In the genomic region with DNA sequence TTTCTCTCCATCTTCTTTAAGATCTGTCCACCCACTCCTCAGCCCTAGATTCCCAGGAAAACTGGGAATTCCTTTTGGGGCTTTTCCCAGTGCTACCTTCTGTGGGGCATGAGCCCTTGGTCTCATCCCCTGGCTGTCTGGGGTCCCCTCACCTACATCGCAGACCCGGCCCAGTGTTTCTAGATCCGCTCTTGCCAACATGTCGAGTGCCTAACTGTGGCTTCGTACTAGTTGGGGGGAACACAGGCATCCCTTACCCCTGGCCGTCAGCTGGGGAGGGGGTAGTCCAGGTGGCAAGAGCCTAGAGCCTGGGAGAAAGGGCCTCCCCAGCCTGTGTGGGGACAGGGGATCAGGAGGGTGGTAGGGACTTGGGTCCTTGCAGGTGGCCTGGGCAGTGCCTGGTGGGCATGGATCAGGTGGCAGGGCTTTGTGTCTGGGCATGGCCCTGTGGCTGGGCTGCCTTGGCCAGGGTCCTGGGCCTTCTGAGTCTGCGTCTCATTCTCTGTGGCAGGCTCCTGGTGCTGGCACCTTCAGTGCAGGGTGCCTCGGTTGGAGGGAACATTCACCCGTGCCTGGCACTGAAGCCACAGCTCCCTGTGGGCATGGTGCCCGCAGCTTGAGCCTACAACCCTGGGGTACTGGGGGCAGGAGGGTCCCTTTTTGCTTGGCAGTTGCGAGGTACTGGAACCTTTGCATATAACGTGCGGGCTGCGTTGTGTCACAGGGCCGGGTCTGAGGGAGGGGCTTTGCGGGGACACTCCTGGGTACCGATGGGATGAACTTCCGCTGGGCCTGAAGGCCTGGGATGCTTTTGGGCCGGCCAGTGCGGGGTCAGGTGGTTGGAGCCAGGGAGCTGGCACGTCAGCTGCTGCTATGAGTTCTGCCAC, we compare ENCODE assay signal across 29 cellular contexts. TPM values are rescaled to one million over a fixed set of nuclear protein-coding genes. Genes with fewer than 3 reads are reported as not detected.
DNase-seq lines count a peak whose midpoint lies in the region; ATAC-seq lines count a peak whose summit lies in the region.
"Had no signal": no experiment of that assay in that cellular context is flagged by ENCODE, and none has a peak within 500 bp of the region (broad histone marks: within the 10 kb centered on the region; RNA-seq: fewer than 3 reads in every experiment).

No MANE protein-coding gene starts in this region.

- no peak overlapping the region for H3K4me3 Mint-ChIP-seq in activated CD4-positive, alpha-beta T cell treated with anti-CD3 and anti-CD28 coated beads, Interleukin-2, amount 10 ng/mL, durations not matched to agents 7 days and 5 days
- peak overlapping the region in 1 of 4 donors; percentile 10 for H3K4me3 Mint-ChIP-seq in CD4-positive, CD25-positive, alpha-beta regulatory T cell
- H3K4me3 Mint-ChIP-seq in naive thymus-derived CD8-positive, alpha-beta T cell = peak overlapping the region in 9 of 10 donors; percentile 36 to 97 (median 63)
- H3K4me3 Mint-ChIP-seq in immature natural killer cell = no peak overlapping the region

- peaks cover 26% of the 10 kb centered on the region for H3K4me1 Mint-ChIP-seq in activated CD4-positive, alpha-beta T cell treated with anti-CD3 and anti-CD28 coated beads, Interleukin-2, amount 10 ng/mL, durations not matched to agents 7 days and 5 days
- H3K4me1 Mint-ChIP-seq in CD4-positive, CD25-positive, alpha-beta regulatory T cell = peaks cover 0 to 33% (median 10%) of the 10 kb centered on the region in 4 donors
- H3K4me1 Mint-ChIP-seq in naive thymus-derived CD8-positive, alpha-beta T cell = peaks cover 17 to 40% (median 33%) of the 10 kb centered on the region in 4 donors
- peaks cover 6 to 14% of the 10 kb centered on the region in 2 donors for H3K4me1 Mint-ChIP-seq in immature natural killer cell

- peaks cover 5% of the 10 kb centered on the region for H3K36me3 Mint-ChIP-seq in activated CD4-positive, alpha-beta T cell treated with anti-CD3 and anti-CD28 coated beads, Interleukin-2, amount 10 ng/mL, durations not matched to agents 7 days and 5 days (ENCODE audit: low read depth)
- H3K36me3 Mint-ChIP-seq in CD4-positive, CD25-positive, alpha-beta regulatory T cell = peaks cover 4% of the 10 kb centered on the region
- peaks cover 0 to 7% (median 6%) of the 10 kb centered on the region in 3 donors for H3K36me3 Mint-ChIP-seq in naive thymus-derived CD8-positive, alpha-beta T cell
- H3K36me3 Mint-ChIP-seq in immature natural killer cell = no peaks in the 10 kb centered on the region

- ATAC-seq in CD4-positive, CD25-positive, alpha-beta regulatory T cell (ENCODE audit: low read depth in 2 of 2) = no peak
- ATAC-seq in left ventricle myocardium superior (peak; percentile 58), HG03025 (IDR thresholded peaks at IDR 0.05; ENCODE audit: low FRiP score, unreplicated experiment) (no peak)
- ATAC-seq in naive thymus-derived CD8-positive, alpha-beta T cell = no peak

- H3K9me3 Mint-ChIP-seq in activated CD4-positive, alpha-beta T cell treated with anti-CD3 and anti-CD28 coated beads, Interleukin-2, amount 10 ng/mL, durations not matched to agents 7 days and 5 days = no peaks in the 10 kb centered on the region
- no peaks in the 10 kb centered on the region for H3K9me3 Mint-ChIP-seq in CD4-positive, CD25-positive, alpha-beta regulatory T cell
- H3K9me3 Mint-ChIP-seq in naive thymus-derived CD8-positive, alpha-beta T cell = no peaks in the 10 kb centered on the region
- no peaks in the 10 kb centered on the region for H3K9me3 Mint-ChIP-seq in immature natural killer cell

- H3K9me3 ChIP-seq in CD4-positive, CD25-positive, alpha-beta regulatory T cell (ENCODE audit: control insufficient read depth in 2 of 2, low read length in 2 of 2) = no peaks in the 10 kb centered on the region
- H3K9me3 ChIP-seq: BE2C, breast epithelium had no signal

- H3K27me3 ChIP-seq in CD4-positive, CD25-positive, alpha-beta regulatory T cell (ENCODE audit: control insufficient read depth, insufficient read depth, low read length) = no peaks in the 10 kb centered on the region
- H3K27me3 ChIP-seq: breast epithelium had no signal

- no peak for DNase-seq in activated CD4-positive, alpha-beta T cell treated with anti-CD3 and anti-CD28 coated beads, Interleukin-2, amount 10 ng/mL, durations not matched to agents 7 days and 5 days
- no peak for DNase-seq in activated CD4-positive, alpha-beta T cell treated with anti-CD3 and anti-CD28 coated beads for 48 hours
- DNase-seq in CD4-positive, CD25-positive, alpha-beta regulatory T cell = no peak
- DNase-seq in left ventricle myocardium superior = peak; percentile 62
- peak in 1 of 10 donors; percentile 61 for DNase-seq in naive thymus-derived CD8-positive, alpha-beta T cell
- DNase-seq in immature natural killer cell = no peak
- no peak for DNase-seq in stimulated activated CD4-positive, alpha-beta T cell treated with anti-CD3 and anti-CD28 coated beads, Interleukin-12 subunit alpha, Interleukin-12 subunit beta, amount 100 ng/mL, for 4 hours
- DNase-seq: activated CD4-positive, alpha-beta T cell treated with anti-CD3 and anti-CD28 coated beads, Interleukin-2, amount 50 U/mL, for 48 hours; activated gamma-delta T cell; amniotic stem cell; BE2C; COR-L47; DMS53; effector CD8-positive, alpha-beta T cell; H7; NCI-H1048; NCI-H1694; nucleus accumbens; T1000; trophoblast cell; WERI-Rb-1 had no signal

- H3K4me1 ChIP-seq in CD4-positive, CD25-positive, alpha-beta regulatory T cell (ENCODE audit: control insufficient read depth, insufficient read depth, low read length, poor library complexity, severe bottlenecking) = peaks cover 36% of the 10 kb centered on the region
- H3K4me1 ChIP-seq: BE2C, breast epithelium had no signal

- CTCF ChIA-PET in activated CD4-positive, alpha-beta T cell treated with anti-CD3 and anti-CD28 coated beads, Interleukin-2, amount 10 ng/mL, durations not matched to agents 7 days and 5 days (lab: Charles Lee) = no interaction called here

- H3K27ac ChIP-seq in CD4-positive, CD25-positive, alpha-beta regulatory T cell (ENCODE audit: insufficient read depth, low read length, poor library complexity, severe bottlenecking) = no peak overlapping the region
- H3K27ac ChIP-seq: WERI-Rb-1 had no signal

- no peak overlapping the region for H3K4me3 ChIP-seq in CD4-positive, CD25-positive, alpha-beta regulatory T cell (ENCODE audit: low read depth, low read length)
- H3K4me3 ChIP-seq: breast epithelium, smooth muscle cell had no signal

- POLR2A ChIA-PET in activated CD4-positive, alpha-beta T cell treated with anti-CD3 and anti-CD28 coated beads, Interleukin-2, amount 10 ng/mL, durations not matched to agents 7 days and 5 days (lab: Charles Lee) = no interaction called here
- POLR2A ChIA-PET in naive thymus-derived CD8-positive, alpha-beta T cell (lab: Charles Lee) = interaction anchor here (6.5 kb wide), 1 partner anchor 16 kb away, joined by 76 read pairs; no protein-coding TSS in a partner anchor

- no peaks in the 10 kb centered on the region for H3K27me3 Mint-ChIP-seq in activated CD4-positive, alpha-beta T cell treated with anti-CD3 and anti-CD28 coated beads, Interleukin-2, amount 10 ng/mL, durations not matched to agents 7 days and 5 days
- H3K27me3 Mint-ChIP-seq in CD4-positive, CD25-positive, alpha-beta regulatory T cell = no peaks in the 10 kb centered on the region
- H3K27me3 Mint-ChIP-seq in naive thymus-derived CD8-positive, alpha-beta T cell = no peaks in the 10 kb centered on the region
- H3K27me3 Mint-ChIP-seq in immature natural killer cell (ENCODE audit: low read depth in 3 of 3) = peaks cover 7 to 14% (median 8%) of the 10 kb centered on the region in 3 donors

- intact Hi-C loops in left ventricle myocardium superior (cut with micrococcal nuclease) = no loop called here

- H3K27ac Mint-ChIP-seq in activated CD4-positive, alpha-beta T cell treated with anti-CD3 and anti-CD28 coated beads, Interleukin-2, amount 10 ng/mL, durations not matched to agents 7 days and 5 days = peak overlapping the region; percentile 71
- peak overlapping the region in 2 of 3 donors; percentile 46 to 60 for H3K27ac Mint-ChIP-seq in CD4-positive, CD25-positive, alpha-beta regulatory T cell
- H3K27ac Mint-ChIP-seq in naive thymus-derived CD8-positive, alpha-beta T cell = peak overlapping the region in 6 of 10 donors; percentile 18 to 82 (median 70)
- no peak overlapping the region for H3K27ac Mint-ChIP-seq in immature natural killer cell

- H3K36me3 ChIP-seq in CD4-positive, CD25-positive, alpha-beta regulatory T cell (ENCODE audit: control insufficient read depth, insufficient read depth, low read length) = no peaks in the 10 kb centered on the region
- H3K36me3 ChIP-seq: BE2C, breast epithelium, WERI-Rb-1 had no signal

RNA-seq across cellular contexts. Expression of a gene that starts 4.1 kb away (rescaled TPM):
- 10 to 100 TPM; 20.4 to 24.3 TPM for total RNA-seq in activated CD4-positive, alpha-beta T cell treated with anti-CD3 and anti-CD28 coated beads, Interleukin-2, amount 10 ng/mL, durations not matched to agents 7 days and 5 days
- total RNA-seq in CD4-positive, CD25-positive, alpha-beta regulatory T cell = 13.4 TPM
- polyA plus RNA-seq in CD4-positive, CD25-positive, alpha-beta regulatory T cell = 1 to 10 TPM; 5.5 to 7.9 (median 6.4) TPM
- total RNA-seq in left ventricle myocardium superior = 49.7 TPM
- 10 to 100 TPM; 23.5 to 25.1 TPM for total RNA-seq in naive thymus-derived CD8-positive, alpha-beta T cell
- polyA plus RNA-seq in naive thymus-derived CD8-positive, alpha-beta T cell = 10 to 100 TPM in 2 of 3 donors, 1 to 10 TPM in 1; 8.7 to 22.9 (median 10.4) TPM
- 1 to 10 TPM in 1 of 3 donors, under 1 TPM in 2; 0.13 to 1.1 (median 0.73) TPM for polyA plus RNA-seq in immature natural killer cell
- total RNA-seq: lung microvascular endothelial cell, NCI-H460 had no signal

RNA-seq across cellular contexts. Expression of a gene that starts 4.6 kb away (rescaled TPM):
- under 1 TPM in 1 of 2 experiments, not detected in 1; 0.07 TPM for total RNA-seq in activated CD4-positive, alpha-beta T cell treated with anti-CD3 and anti-CD28 coated beads, Interleukin-2, amount 10 ng/mL, durations not matched to agents 7 days and 5 days
- total RNA-seq in CD4-positive, CD25-positive, alpha-beta regulatory T cell = 0.17 TPM
- not detected for polyA plus RNA-seq in CD4-positive, CD25-positive, alpha-beta regulatory T cell
- not detected for total RNA-seq in left ventricle myocardium superior
- under 1 TPM; 0.60 to 0.69 TPM for total RNA-seq in naive thymus-derived CD8-positive, alpha-beta T cell
- not detected for polyA plus RNA-seq in naive thymus-derived CD8-positive, alpha-beta T cell
- not detected for polyA plus RNA-seq in immature natural killer cell
- total RNA-seq: breast epithelium, epithelial cell of proximal tubule, H7, kidney epithelial cell, lung microvascular endothelial cell, NCI-H460, pulmonary artery endothelial cell, smooth muscle cell had no signal
- polyA plus RNA-seq: smooth muscle cell had no signal

RNA-seq across cellular contexts. Expression of a gene that starts 48.4 kb away (rescaled TPM):
- total RNA-seq in activated CD4-positive, alpha-beta T cell treated with anti-CD3 and anti-CD28 coated beads, Interleukin-2, amount 10 ng/mL, durations not matched to agents 7 days and 5 days = 10 to 100 TPM; 31.1 to 47.5 TPM
- total RNA-seq in CD4-positive, CD25-positive, alpha-beta regulatory T cell = 59.6 TPM
- polyA plus RNA-seq in CD4-positive, CD25-positive, alpha-beta regulatory T cell = 10 to 100 TPM; 68.5 to 97.4 (median 76.9) TPM
- 34.8 TPM for total RNA-seq in left ventricle myocardium superior
- total RNA-seq in naive thymus-derived CD8-positive, alpha-beta T cell = 10 to 100 TPM; 56.6 to 65.6 TPM
- polyA plus RNA-seq in naive thymus-derived CD8-positive, alpha-beta T cell = 10 to 100 TPM; 49.0 to 68.3 (median 54.7) TPM
- polyA plus RNA-seq in immature natural killer cell = 100 to 1,000 TPM in 2 of 3 donors, 10 to 100 TPM in 1; 87.7 to 111 (median 108) TPM

Comparison
In these comparisons a context has a peak if more than half of its experiments do, and no peak if none do; other contexts are left out.
1. H3K27ac Mint-ChIP-seq: peak in activated CD4-positive, alpha-beta T cell treated with anti-CD3 and anti-CD28 coated beads, Interleukin-2, amount 10 ng/mL, durations not matched to agents 7 days and 5 days (single experiment), CD4-positive, CD25-positive, alpha-beta regulatory T cell (2 of 3) and naive thymus-derived CD8-positive, alpha-beta T cell (6 of 10); none in immature natural killer cell (0 of 6).
2. H3K4me3 Mint-ChIP-seq: peak in naive thymus-derived CD8-positive, alpha-beta T cell (9 of 10); none in activated CD4-positive, alpha-beta T cell treated with anti-CD3 and anti-CD28 coated beads, Interleukin-2, amount 10 ng/mL, durations not matched to agents 7 days and 5 days (single experiment) and immature natural killer cell (0 of 5).